ENCODE assay signal across 1 cellular context in genomic region chr3:42711491-42712343, GRCh38.
TF ChIP-seq lines count a peak whose summit lies in the region.

No MANE protein-coding gene starts in this region.

TF ChIP-seq in GM23338, 12 proteins besides CTCF, POLR2A, EP300 and RAD21 (continued from another document):
- TF ChIP-seq, protein P1, sequence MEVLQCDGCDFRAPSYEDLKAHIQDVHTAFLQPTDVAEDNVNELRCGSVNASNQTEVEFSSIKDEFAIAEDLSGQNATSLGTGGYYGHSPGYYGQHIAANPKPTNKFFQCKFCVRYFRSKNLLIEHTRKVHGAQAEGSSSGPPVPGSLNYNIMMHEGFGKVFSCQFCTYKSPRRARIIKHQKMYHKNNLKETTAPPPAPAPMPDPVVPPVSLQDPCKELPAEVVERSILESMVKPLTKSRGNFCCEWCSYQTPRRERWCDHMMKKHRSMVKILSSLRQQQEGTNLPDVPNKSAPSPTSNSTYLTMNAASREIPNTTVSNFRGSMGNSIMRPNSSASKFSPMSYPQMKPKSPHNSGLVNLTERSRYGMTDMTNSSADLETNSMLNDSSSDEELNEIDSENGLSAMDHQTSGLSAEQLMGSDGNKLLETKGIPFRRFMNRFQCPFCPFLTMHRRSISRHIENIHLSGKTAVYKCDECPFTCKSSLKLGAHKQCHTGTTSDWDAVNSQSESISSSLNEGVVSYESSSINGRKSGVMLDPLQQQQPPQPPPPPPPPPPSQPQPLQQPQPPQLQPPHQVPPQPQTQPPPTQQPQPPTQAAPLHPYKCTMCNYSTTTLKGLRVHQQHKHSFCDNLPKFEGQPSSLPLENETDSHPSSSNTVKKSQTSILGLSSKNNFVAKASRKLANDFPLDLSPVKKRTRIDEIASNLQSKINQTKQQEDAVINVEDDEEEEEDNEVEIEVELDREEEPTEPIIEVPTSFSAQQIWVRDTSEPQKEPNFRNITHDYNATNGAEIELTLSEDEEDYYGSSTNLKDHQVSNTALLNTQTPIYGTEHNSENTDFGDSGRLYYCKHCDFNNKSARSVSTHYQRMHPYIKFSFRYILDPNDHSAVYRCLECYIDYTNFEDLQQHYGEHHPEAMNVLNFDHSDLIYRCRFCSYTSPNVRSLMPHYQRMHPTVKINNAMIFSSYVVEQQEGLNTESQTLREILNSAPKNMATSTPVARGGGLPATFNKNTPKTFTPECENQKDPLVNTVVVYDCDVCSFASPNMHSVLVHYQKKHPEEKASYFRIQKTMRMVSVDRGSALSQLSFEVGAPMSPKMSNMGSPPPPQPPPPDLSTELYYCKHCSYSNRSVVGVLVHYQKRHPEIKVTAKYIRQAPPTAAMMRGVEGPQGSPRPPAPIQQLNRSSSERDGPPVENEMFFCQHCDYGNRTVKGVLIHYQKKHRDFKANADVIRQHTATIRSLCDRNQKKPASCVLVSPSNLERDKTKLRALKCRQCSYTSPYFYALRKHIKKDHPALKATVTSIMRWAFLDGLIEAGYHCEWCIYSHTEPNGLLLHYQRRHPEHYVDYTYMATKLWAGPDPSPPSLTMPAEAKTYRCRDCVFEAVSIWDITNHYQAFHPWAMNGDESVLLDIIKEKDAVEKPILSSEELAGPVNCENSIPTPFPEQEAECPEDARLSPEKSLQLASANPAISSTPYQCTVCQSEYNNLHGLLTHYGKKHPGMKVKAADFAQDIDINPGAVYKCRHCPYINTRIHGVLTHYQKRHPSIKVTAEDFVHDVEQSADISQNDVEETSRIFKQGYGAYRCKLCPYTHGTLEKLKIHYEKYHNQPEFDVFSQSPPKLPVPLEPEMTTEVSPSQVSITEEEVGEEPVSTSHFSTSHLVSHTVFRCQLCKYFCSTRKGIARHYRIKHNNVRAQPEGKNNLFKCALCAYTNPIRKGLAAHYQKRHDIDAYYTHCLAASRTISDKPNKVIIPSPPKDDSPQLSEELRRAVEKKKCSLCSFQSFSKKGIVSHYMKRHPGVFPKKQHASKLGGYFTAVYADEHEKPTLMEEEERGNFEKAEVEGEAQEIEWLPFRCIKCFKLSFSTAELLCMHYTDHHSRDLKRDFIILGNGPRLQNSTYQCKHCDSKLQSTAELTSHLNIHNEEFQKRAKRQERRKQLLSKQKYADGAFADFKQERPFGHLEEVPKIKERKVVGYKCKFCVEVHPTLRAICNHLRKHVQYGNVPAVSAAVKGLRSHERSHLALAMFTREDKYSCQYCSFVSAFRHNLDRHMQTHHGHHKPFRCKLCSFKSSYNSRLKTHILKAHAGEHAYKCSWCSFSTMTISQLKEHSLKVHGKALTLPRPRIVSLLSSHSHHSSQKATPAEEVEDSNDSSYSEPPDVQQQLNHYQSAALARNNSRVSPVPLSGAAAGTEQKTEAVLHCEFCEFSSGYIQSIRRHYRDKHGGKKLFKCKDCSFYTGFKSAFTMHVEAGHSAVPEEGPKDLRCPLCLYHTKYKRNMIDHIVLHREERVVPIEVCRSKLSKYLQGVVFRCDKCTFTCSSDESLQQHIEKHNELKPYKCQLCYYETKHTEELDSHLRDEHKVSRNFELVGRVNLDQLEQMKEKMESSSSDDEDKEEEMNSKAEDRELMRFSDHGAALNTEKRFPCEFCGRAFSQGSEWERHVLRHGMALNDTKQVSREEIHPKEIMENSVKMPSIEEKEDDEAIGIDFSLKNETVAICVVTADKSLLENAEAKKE (CRISPR knock-in tag; IDR thresholded peaks at IDR 0.05) = no peak
- TF ChIP-seq JUNB (IDR thresholded peaks at IDR 0.05; ENCODE audit: unreplicated experiment) (no peak), POLR2AphosphoS5 (IDR thresholded peaks at IDR 0.05; ENCODE audit: low read depth) (no peak), ETS1 (IDR thresholded peaks at IDR 0.05) (no peak), EZH2phosphoT487 (IDR thresholded peaks at IDR 0.05; ENCODE audit: unreplicated experiment) (no peak)
TF ChIP-seq in GM23338: peak in this region for 0.
